9 cellular contexts compared by ENCODE assay signal in the genomic region with DNA sequence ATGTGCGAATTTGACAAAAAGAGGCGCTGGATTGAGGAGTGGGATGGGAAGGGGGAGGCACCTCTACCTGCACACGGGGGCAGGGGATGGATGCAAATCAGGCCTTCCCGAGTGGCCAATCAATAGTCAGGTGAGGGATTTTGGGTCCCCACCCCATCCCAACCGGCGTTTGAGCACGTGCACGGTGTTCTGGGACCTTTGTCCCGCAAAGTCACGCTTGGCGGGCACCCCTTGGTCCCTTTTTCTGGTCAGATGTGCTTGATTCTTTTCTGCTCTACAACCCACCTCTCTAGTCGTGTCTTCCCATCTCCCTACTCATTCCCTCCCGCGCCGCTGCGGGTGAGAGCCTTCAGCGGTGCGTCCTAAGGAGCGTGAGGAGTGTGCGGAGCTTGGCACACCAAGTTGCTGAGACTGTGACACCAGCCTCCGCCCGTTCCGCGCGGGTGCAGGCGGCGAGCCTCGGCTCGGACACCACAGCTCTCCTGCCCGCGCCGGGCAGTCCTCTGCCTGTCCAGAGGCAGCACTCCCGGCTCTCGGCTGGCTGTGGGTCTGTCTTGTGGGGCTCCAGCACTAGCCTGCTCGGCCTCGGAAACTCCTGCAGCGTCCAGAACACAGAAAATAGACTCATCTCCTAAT. TPM values are rescaled to one million over a fixed set of nuclear protein-coding genes. Genes with fewer than 3 reads are reported as not detected.
DNase-seq lines count a peak whose midpoint lies in the region; ATAC-seq and TF ChIP-seq lines count a peak whose summit lies in the region.
"Had no signal": no experiment of that assay in that cellular context is flagged by ENCODE, and none has a peak within 500 bp of the region (broad histone marks: within the 10 kb centered on the region; RNA-seq: fewer than 3 reads in every experiment).

No MANE protein-coding gene starts in this region.

- peaks cover 58% of the 10 kb centered on the region for H3K27me3 Mint-ChIP-seq in neural crest cell (ENCODE audit: low read depth)

- peak overlapping the region; percentile 25 for H3K4me3 ChIP-seq in fibroblast of the aortic adventitia (ENCODE audit: low read depth, low read length)
- H3K4me3 ChIP-seq: K562 had no signal

- H3K4me1 Mint-ChIP-seq in neural crest cell = peaks cover 26% of the 10 kb centered on the region

- no peaks in the 10 kb centered on the region for H3K9me3 Mint-ChIP-seq in neural crest cell

- peak; percentile 43 for DNase-seq in AG20443 (ENCODE audit: low spot score)
- DNase-seq in NCI-H774 (lab: John Stamatoyannopoulos, UW) = peak; percentile 27
- peak; percentile 3 for DNase-seq in fibroblast of the aortic adventitia (ENCODE audit: low read depth)
- DNase-seq in neural crest cell (ENCODE audit: low read depth, low spot score) = peak; percentile 30
- no peak for DNase-seq in T-helper 9 cell
- no peak for DNase-seq in NCI-H1694 (lab: John Stamatoyannopoulos, UW)

- peak overlapping the region; percentile 82 for H3K4me3 Mint-ChIP-seq in neural crest cell

- ATAC-seq in GM21576 (IDR thresholded peaks at IDR 0.05; ENCODE audit: unreplicated experiment) (no peak), HG02938 (IDR thresholded peaks at IDR 0.05; ENCODE audit: unreplicated experiment) (no peak)
- ATAC-seq: K562 had no signal

- TF ChIP-seq CTCF in fibroblast of the aortic adventitia (IDR thresholded peaks at IDR 0.05; ENCODE audit: insufficient read depth, low read length) (no peak), neural crest cell (conservative IDR thresholded peaks at IDR 0.05) (no peak)

- H3K36me3 Mint-ChIP-seq in neural crest cell (ENCODE audit: low read depth) = no peaks in the 10 kb centered on the region

- H3K27ac Mint-ChIP-seq in neural crest cell (ENCODE audit: unreplicated experiment) = no peak overlapping the region

RNA-seq across cellular contexts. Expression of a gene that starts 0.5 kb away (rescaled TPM):
- total RNA-seq in fibroblast of the aortic adventitia (ENCODE audit: low replicate concordance) (0.09 TPM in 1 of 2 replicates, not detected in the other), neural crest cell (3.0 and 3.1 TPM in 2 replicates)
- total RNA-seq: K562 had no signal

Comparison
In these comparisons a context has a peak if more than half of its experiments do, and no peak if none do; other contexts are left out.
1. DNase-seq: peak in AG20443 (single experiment), NCI-H774 (single experiment), fibroblast of the aortic adventitia (single experiment) and neural crest cell (single experiment); none in T-helper 9 cell (single experiment) and NCI-H1694 (single experiment).